ENCODE assay signal across 1 cellular context in the genomic region with DNA sequence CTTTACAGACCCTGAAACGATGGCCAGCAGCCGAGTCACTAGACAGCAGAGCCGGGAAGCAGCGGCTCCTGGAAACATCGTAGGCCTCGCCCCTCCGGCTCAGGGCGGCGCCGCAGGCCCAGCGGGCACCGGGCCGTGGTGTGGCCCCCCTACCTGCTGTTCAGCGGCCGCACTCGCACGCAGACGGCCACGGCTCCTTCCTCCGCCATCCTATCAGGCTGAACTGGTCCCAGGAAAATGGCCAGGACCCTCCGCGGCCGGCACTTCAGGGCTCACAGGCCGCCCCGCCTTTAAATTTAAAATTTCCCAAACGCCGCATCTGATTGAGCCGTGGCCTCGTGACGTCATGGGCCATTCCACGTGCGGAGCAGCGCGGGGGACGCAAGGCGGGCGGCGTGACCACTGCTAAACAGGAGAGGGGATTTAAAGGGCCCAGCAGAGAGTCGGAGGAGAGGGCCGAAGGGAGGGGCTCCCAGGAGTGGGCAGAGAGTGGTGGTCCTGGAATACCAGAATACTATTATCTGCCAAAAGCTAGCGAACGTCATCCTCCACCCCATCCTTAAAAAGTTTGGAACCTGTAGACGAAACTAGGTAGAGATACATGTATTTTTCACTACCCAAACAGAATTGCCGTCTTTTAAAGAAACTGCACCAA.
TF ChIP-seq lines count a peak whose summit lies in the region.

A gene with protein sequence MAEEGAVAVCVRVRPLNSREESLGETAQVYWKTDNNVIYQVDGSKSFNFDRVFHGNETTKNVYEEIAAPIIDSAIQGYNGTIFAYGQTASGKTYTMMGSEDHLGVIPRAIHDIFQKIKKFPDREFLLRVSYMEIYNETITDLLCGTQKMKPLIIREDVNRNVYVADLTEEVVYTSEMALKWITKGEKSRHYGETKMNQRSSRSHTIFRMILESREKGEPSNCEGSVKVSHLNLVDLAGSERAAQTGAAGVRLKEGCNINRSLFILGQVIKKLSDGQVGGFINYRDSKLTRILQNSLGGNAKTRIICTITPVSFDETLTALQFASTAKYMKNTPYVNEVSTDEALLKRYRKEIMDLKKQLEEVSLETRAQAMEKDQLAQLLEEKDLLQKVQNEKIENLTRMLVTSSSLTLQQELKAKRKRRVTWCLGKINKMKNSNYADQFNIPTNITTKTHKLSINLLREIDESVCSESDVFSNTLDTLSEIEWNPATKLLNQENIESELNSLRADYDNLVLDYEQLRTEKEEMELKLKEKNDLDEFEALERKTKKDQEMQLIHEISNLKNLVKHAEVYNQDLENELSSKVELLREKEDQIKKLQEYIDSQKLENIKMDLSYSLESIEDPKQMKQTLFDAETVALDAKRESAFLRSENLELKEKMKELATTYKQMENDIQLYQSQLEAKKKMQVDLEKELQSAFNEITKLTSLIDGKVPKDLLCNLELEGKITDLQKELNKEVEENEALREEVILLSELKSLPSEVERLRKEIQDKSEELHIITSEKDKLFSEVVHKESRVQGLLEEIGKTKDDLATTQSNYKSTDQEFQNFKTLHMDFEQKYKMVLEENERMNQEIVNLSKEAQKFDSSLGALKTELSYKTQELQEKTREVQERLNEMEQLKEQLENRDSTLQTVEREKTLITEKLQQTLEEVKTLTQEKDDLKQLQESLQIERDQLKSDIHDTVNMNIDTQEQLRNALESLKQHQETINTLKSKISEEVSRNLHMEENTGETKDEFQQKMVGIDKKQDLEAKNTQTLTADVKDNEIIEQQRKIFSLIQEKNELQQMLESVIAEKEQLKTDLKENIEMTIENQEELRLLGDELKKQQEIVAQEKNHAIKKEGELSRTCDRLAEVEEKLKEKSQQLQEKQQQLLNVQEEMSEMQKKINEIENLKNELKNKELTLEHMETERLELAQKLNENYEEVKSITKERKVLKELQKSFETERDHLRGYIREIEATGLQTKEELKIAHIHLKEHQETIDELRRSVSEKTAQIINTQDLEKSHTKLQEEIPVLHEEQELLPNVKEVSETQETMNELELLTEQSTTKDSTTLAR (N-terminal part only) (minus strand): TSS at position 233 of the 655 bp plus-strand sequence. CDS start 24 bp downstream, at position 209.

TF ChIP-seq in IMR-90, 13 proteins besides CTCF, POLR2A, EP300 and RAD21:
- TF ChIP-seq MAZ (IDR thresholded peaks at IDR 0.05; ENCODE audit: borderline replicate concordance, low read depth, low read length) (peak; percentile 32; the same call in 1 of the 2 replicates), BHLHE40 (IDR thresholded peaks at IDR 0.05; ENCODE audit: low read depth, low read length) (peak; percentile 99), CEBPB (IDR thresholded peaks at IDR 0.05; ENCODE audit: low read depth, low read length) (no peak), CHD1 (IDR thresholded peaks at IDR 0.05; ENCODE audit: low read depth, low read length) (peak; percentile 96; the same call in 1 of the 2 replicates), MXI1 (IDR thresholded peaks at IDR 0.05; ENCODE audit: borderline replicate concordance, low read depth, low read length) (peak; percentile 83), RCOR1 (IDR thresholded peaks at IDR 0.05; ENCODE audit: insufficient replicate concordance, low read length) (no peak), FOS (IDR thresholded peaks at IDR 0.05; ENCODE audit: low read depth, low read length) (0 out of 2 replicates have a peak, but pooled peaks have one; percentile 29), NFE2L2 (IDR thresholded peaks at IDR 0.05; ENCODE audit: low read depth, low read length) (peak; percentile 4; the same call in 1 of the 2 replicates)
- TF ChIP-seq, protein P1, sequence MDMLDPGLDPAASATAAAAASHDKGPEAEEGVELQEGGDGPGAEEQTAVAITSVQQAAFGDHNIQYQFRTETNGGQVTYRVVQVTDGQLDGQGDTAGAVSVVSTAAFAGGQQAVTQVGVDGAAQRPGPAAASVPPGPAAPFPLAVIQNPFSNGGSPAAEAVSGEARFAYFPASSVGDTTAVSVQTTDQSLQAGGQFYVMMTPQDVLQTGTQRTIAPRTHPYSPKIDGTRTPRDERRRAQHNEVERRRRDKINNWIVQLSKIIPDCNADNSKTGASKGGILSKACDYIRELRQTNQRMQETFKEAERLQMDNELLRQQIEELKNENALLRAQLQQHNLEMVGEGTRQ (IDR thresholded peaks at IDR 0.05; ENCODE audit: low read depth, low read length): peak; percentile 66
